16 cellular contexts compared by ENCODE assay signal in genomic region chr3:150352931-150353330, GRCh38. TPM values are rescaled to one million over a fixed set of nuclear protein-coding genes. Genes with fewer than 3 reads are reported as not detected.
DNase-seq lines count a peak whose midpoint lies in the region; ATAC-seq and TF ChIP-seq lines count a peak whose summit lies in the region.
"Had no signal": no experiment of that assay in that cellular context is flagged by ENCODE, and none has a peak within 500 bp of the region (broad histone marks: within the 10 kb centered on the region; RNA-seq: fewer than 3 reads in every experiment).

No MANE protein-coding gene starts in this region.

- intact Hi-C loops in adrenal gland (cut with DNase I) = no loop called here

- H3K79me2 ChIP-seq in SK-N-SH (ENCODE audit: insufficient read depth) = no peaks in the 10 kb centered on the region

- no peak overlapping the region for H3K4me3 ChIP-seq in SK-N-SH (ENCODE audit: low read depth in 2 of 2, low read length in 1 of 2)
- no peak overlapping the region for H3K4me3 ChIP-seq in mesenchymal stem cell (ENCODE audit: insufficient read depth in 1 of 2, low read depth in 1 of 2, low read length in 2 of 2)
- no peak overlapping the region for H3K4me3 ChIP-seq in adrenal gland
- H3K4me3 ChIP-seq: A549, BLaER1 had no signal

- POLR2A ChIA-PET in SK-N-SH (lab: Yijun Ruan, JAX) = no interaction called here

- no peak for TF ChIP-seq EP300 in SK-N-SH (IDR thresholded peaks at IDR 0.05; ENCODE audit: borderline replicate concordance in 1 of 2, low read depth in 1 of 2, low read length in 1 of 2)

- TF ChIP-seq POLR2A in adrenal gland (IDR thresholded peaks at IDR 0.05) = no peak

- H4K8ac ChIP-seq in mesenchymal stem cell (ENCODE audit: low read length) = no peak overlapping the region

- H3K18ac ChIP-seq in mesenchymal stem cell (ENCODE audit: low read depth in 1 of 2, low read length in 2 of 2) = no peak overlapping the region

- H3K4me1 ChIP-seq in SK-N-SH (ENCODE audit: control insufficient read depth in 1 of 2, insufficient read depth in 2 of 2, low read depth in 1 of 2, low read length in 1 of 2) = peaks cover 0 to 13% of the 10 kb centered on the region in 2 experiments; a peak in 3 of 4 replicates
- H3K4me1 ChIP-seq in mesenchymal stem cell (ENCODE audit: control insufficient read depth, insufficient read depth, low read depth, low read length) = peaks cover 4% of the 10 kb centered on the region
- H3K4me1 ChIP-seq in adrenal gland (replicated peaks in 1 of 2) = peaks cover 4 to 5% of the 10 kb centered on the region in 2 donors
- H3K4me1 ChIP-seq: BLaER1 had no signal

- H4K91ac ChIP-seq in mesenchymal stem cell (ENCODE audit: low read length) = no peak overlapping the region

- no peak overlapping the region for H2AFZ ChIP-seq in SK-N-SH (ENCODE audit: low read depth)
- no peak overlapping the region for H2AFZ ChIP-seq in mesenchymal stem cell (ENCODE audit: low read depth, low read length)

- H3K9ac ChIP-seq in SK-N-SH = no peak overlapping the region
- H3K9ac ChIP-seq in mesenchymal stem cell (ENCODE audit: low read length) = no peak overlapping the region
- H3K9ac ChIP-seq: BLaER1 had no signal

- no peaks in the 10 kb centered on the region for H3K79me1 ChIP-seq in mesenchymal stem cell (replicated peaks; ENCODE audit: low read length, poor library complexity, severe bottlenecking)

- no peak overlapping the region for H3K4ac ChIP-seq in mesenchymal stem cell (ENCODE audit: low read depth in 1 of 2, low read length in 2 of 2)

- no peak overlapping the region for H2BK15ac ChIP-seq in mesenchymal stem cell (ENCODE audit: low read depth, poor library complexity, severe bottlenecking)

- H4K20me1 ChIP-seq in SK-N-SH (ENCODE audit: insufficient read depth) = no peaks in the 10 kb centered on the region
- H4K20me1 ChIP-seq: BLaER1 had no signal

- H3K27me3 ChIP-seq in SK-N-SH (ENCODE audit: insufficient read depth) = no peaks in the 10 kb centered on the region
- no peaks in the 10 kb centered on the region for H3K27me3 ChIP-seq in mesenchymal stem cell (ENCODE audit: control insufficient read depth in 1 of 2, insufficient read depth in 1 of 2, low read length in 2 of 2)
- H3K27me3 ChIP-seq in adrenal gland = no peaks in the 10 kb centered on the region
- H3K27me3 ChIP-seq: BLaER1 had no signal

- peaks cover 12% of the 10 kb centered on the region for H3F3A ChIP-seq in SK-N-SH (replicated peaks; ENCODE audit: insufficient read depth)

- H3K4me2 ChIP-seq in SK-N-SH (no peak overlapping the region), mesenchymal stem cell (ENCODE audit: low read length, poor library complexity, severe bottlenecking) (no peak overlapping the region)
- H3K4me2 ChIP-seq: A549, BLaER1 had no signal

- no peak for TF ChIP-seq CTCF in SK-N-SH (IDR thresholded peaks at IDR 0.05)
- no peak for TF ChIP-seq CTCF in adrenal gland (IDR thresholded peaks at IDR 0.05)

- H3K9me2 ChIP-seq in SK-N-SH = no peaks in the 10 kb centered on the region

- no peak overlapping the region for H3K23ac ChIP-seq in mesenchymal stem cell (ENCODE audit: low read length in 2 of 2)

- 89% methylated on average over 4 of the region's 4 CpGs for WGBS in SK-N-SH (ENCODE audit: low lambda C conversion rate)
- WGBS in mesenchymal stem cell = no CpG with 5 or more reads among the region's 4 CpGs
- 82 to 94% (median 93%) methylated on average over 4 of the region's 4 CpGs for WGBS in adrenal gland, 4 donors

- H2AK5ac ChIP-seq in mesenchymal stem cell (ENCODE audit: low read length, severe bottlenecking) = no peak overlapping the region

- no peak for ATAC-seq in SK-N-SH treated with all-trans-retinoic acid at 6 μM for 48 hours
- ATAC-seq: A549 had no signal

- no peak overlapping the region for H3K14ac ChIP-seq in mesenchymal stem cell (ENCODE audit: low read length in 2 of 2)

- DNase-seq in SK-N-SH = no peak
- DNase-seq in epithelial cell of prostate (ENCODE audit: low read depth, low spot score) = no peak
- DNase-seq in mesenchymal stem cell = peak; percentile 61
- no peak for DNase-seq in adrenal gland
- no peak for DNase-seq in UCSD-AML1 (lab: John Stamatoyannopoulos, UW; ENCODE audit: unreplicated experiment)
- DNase-seq in NK-92 treated with Interleukin-12 subunit alpha and Interleukin-12 subunit beta, amount 100 ng/mL, for 24 hours (lab: John Stamatoyannopoulos, UW) = no peak
- DNase-seq: CD4-positive, alpha-beta memory T cell; DMS153; DMS79; GDM1; GOT3; H7 had no signal

- H3K9me3 ChIP-seq in SK-N-SH (no peaks in the 10 kb centered on the region), mesenchymal stem cell (ENCODE audit: control insufficient read depth, low read length) (no peaks in the 10 kb centered on the region), adrenal gland (replicated peaks in 1 of 3) (no peaks in the 10 kb centered on the region)
- H3K9me3 ChIP-seq: A549, BLaER1 had no signal

- TF ChIP-seq RAD21 in SK-N-SH (IDR thresholded peaks at IDR 0.05; ENCODE audit: low read length) = no peak

- H2BK5ac ChIP-seq in mesenchymal stem cell (ENCODE audit: low read depth, low read length, poor library complexity, severe bottlenecking) = no peak overlapping the region

- H2BK12ac ChIP-seq in mesenchymal stem cell (ENCODE audit: low read length in 2 of 2) = no peak overlapping the region

- H3K27ac ChIP-seq in SK-N-SH (ENCODE audit: low read depth in 2 of 2, low read length in 1 of 2) (no peak overlapping the region), epithelial cell of prostate (peak overlapping the region; percentile 98), mesenchymal stem cell (ENCODE audit: low read length, poor library complexity, severe bottlenecking) (no peak overlapping the region), adrenal gland (no peak overlapping the region)
- H3K27ac ChIP-seq: 22Rv1, A549, BLaER1 had no signal

- no peaks in the 10 kb centered on the region for H3K36me3 ChIP-seq in SK-N-SH (replicated peaks in 1 of 2; ENCODE audit: control insufficient read depth in 1 of 2, insufficient read depth in 2 of 2, low read length in 1 of 2)
- H3K36me3 ChIP-seq in mesenchymal stem cell (ENCODE audit: control insufficient read depth in 1 of 2, insufficient read depth in 2 of 2, low read depth in 1 of 2, low read length in 2 of 2) = no peaks in the 10 kb centered on the region
- H3K36me3 ChIP-seq in adrenal gland (replicated peaks in 1 of 2) = no peaks in the 10 kb centered on the region
- H3K36me3 ChIP-seq: BLaER1 had no signal

- CTCF ChIA-PET in SK-N-SH (lab: Yijun Ruan, JAX) = interaction anchor here (1.1 kb wide), 1 partner anchor 11 kb away, joined by 3 read pairs; no protein-coding TSS in a partner anchor

- H2BK120ac ChIP-seq in mesenchymal stem cell (ENCODE audit: low read depth, low read length) = no peak overlapping the region

TF ChIP-seq in SK-N-SH treated with all-trans-retinoic acid at 6 μM for 48 hours, 23 proteins besides CTCF, POLR2A, EP300 and RAD21:
- TF ChIP-seq ISL1 (CRISPR knock-in tag; IDR thresholded peaks at IDR 0.05) = peak; percentile 32; the same call in 1 of the 2 replicates
- TF ChIP-seq PPARA (CRISPR knock-in tag; IDR thresholded peaks at IDR 0.05; ENCODE audit: borderline replicate concordance) = no peak

TF ChIP-seq in SK-N-SH, 30 proteins besides CTCF, POLR2A, EP300 and RAD21 (continues in another document):
- TF ChIP-seq IRF3 (IDR thresholded peaks at IDR 0.05; ENCODE audit: low read depth, low read length) (no peak), POLR2AphosphoS5 (IDR thresholded peaks at IDR 0.05; ENCODE audit: low read depth, low read length) (no peak), TAF1 (IDR thresholded peaks at IDR 0.05; ENCODE audit: borderline replicate concordance, low read depth, low read length) (no peak), TCF12 (IDR thresholded peaks at IDR 0.05) (no peak), FOSL2 (IDR thresholded peaks at IDR 0.05; ENCODE audit: borderline replicate concordance, low read depth) (no peak), ZBTB33 (IDR thresholded peaks at IDR 0.05; ENCODE audit: borderline replicate concordance, low read depth) (no peak), YY1 (IDR thresholded peaks at IDR 0.05; ENCODE audit: low read depth) (no peak), MXI1 (IDR thresholded peaks at IDR 0.05; ENCODE audit: low read depth, low read length) (no peak), GABPA (IDR thresholded peaks at IDR 0.05; ENCODE audit: low read depth) (no peak)

RNA-seq across cellular contexts. Expression of gene TSC22D2, which starts 55.2 kb away (rescaled TPM):
- polyA plus RNA-seq in SK-N-SH (2012; rRNA removed) = 4.4 and 4.8 TPM in 2 replicates
- 7.3 and 7.9 TPM in 2 replicates for polyA plus RNA-seq in SK-N-SH (2012; cell fraction: cytosol; rRNA removed)
- 4.3 and 13.1 TPM in 2 replicates for polyA plus RNA-seq in SK-N-SH (2012; cell fraction: nucleus; rRNA removed)
- polyA plus RNA-seq in mesenchymal stem cell (2013, experiment 1 of 2) = 29.1 TPM
- 29.3 TPM for polyA plus RNA-seq in mesenchymal stem cell (2013, experiment 2 of 2)
- 10 to 100 TPM in 7 of 8 donors, 1 to 10 TPM in 1; 8.3 to 22.6 (median 19.1) TPM for total RNA-seq in adrenal gland
- polyA plus RNA-seq in adrenal gland = 10 to 100 TPM; 11.9 to 16.7 (median 15.8) TPM
